In genomic region chr21:45001134-45002095, GRCh38 we compare ENCODE assay signal across 9 cellular contexts.
DNase-seq lines count a peak whose midpoint lies in the region.
"Had no signal": no experiment of that assay in that cellular context is flagged by ENCODE, and none has a peak within 500 bp of the region (broad histone marks: within the 10 kb centered on the region; RNA-seq: fewer than 3 reads in every experiment).

No MANE protein-coding gene starts in this region.

- DNase-seq in AG08396 (ENCODE audit: low spot score) (peak; percentile 89), HT1080 (ENCODE audit: low read depth) (peak; percentile 72), dermis blood vessel endothelial cell (peak; percentile 79), mucosa of gallbladder (ENCODE audit: low spot score) (peak; percentile 39), NCI-H510A (lab: John Stamatoyannopoulos, UW) (no peak), NCI-H510A treated with DMSO at 0.1 percent for 48 hours (lab: John Stamatoyannopoulos, UW) (no peak), NCI-H2029 treated with DMSO at 0.1 percent for 48 hours (lab: John Stamatoyannopoulos, UW) (no peak), HuH-7 (ENCODE audit: low spot score) (no peak)
- DNase-seq: DMS79 treated with DMSO at 0.1 percent for 48 hours had no signal

Comparison
In these comparisons a context has a peak if more than half of its experiments do, and no peak if none do; other contexts are left out.
1. DNase-seq: peak in AG08396 (single experiment), HT1080 (single experiment), dermis blood vessel endothelial cell (single experiment) and mucosa of gallbladder (single experiment); none in NCI-H510A (single experiment), NCI-H510A treated with DMSO at 0.1 percent for 48 hours (single experiment), NCI-H2029 treated with DMSO at 0.1 percent for 48 hours (single experiment) and HuH-7 (single experiment).